In the genomic region with DNA sequence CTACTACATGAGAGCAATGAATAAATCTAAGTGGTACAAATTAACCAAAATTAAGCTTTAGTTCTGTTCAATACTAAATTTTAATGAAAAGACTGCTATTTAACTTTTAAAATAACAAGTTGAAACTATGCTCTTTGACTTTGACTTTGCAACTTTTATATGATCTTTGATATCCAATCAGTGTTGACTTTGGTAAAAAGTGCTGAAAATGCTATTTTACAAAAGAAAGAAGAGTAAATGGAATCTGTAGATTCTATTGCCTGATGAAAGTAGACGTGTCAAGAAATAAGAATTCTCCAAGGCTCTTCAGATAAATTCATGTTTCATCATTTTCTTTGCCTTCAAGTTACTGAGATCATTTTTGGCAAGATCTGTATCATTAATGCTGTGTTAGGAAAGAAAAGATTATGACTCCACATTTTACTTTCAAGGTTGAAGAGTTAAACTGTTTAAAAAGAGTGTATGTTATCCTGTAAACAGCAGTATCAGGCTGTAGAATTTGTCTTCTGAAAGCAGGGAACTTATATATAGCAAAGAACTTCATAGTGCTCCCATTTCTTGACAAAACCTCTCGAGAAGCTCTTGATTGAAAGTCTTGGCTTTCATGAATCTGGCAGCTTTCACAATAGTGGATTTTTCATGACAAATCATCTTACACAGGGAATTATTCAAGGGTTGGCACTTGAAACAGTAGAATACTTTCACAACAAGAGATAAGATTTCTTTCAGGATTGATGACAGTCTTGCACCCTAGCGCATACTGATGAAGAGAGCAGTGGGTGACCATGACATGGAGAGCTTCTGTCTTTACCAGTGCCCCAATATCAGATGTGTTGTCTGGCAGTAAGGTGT, we compare ENCODE assay signal across 23 cellular contexts.
DNase-seq lines count a peak whose midpoint lies in the region; ATAC-seq and TF ChIP-seq lines count a peak whose summit lies in the region.
"Had no signal": no experiment of that assay in that cellular context is flagged by ENCODE, and none has a peak within 500 bp of the region (broad histone marks: within the 10 kb centered on the region; RNA-seq: fewer than 3 reads in every experiment).

No MANE protein-coding gene starts in this region.

- intact Hi-C loops in sigmoid colon (cut with DNase I) = no loop called here

- no peak overlapping the region for H3K4me3 Mint-ChIP-seq in GM23338
- H3K4me3 Mint-ChIP-seq: T-helper 2 cell treated with Interferon-gamma antibody and Interleukin-4, amounts not matched to agents 5 μg/mL and 100 μg/mL, for 36 hours had no signal

- H3K27me3 Mint-ChIP-seq in GM23338 (ENCODE audit: insufficient read depth, low read depth, poor library complexity) = no peaks in the 10 kb centered on the region

- H3K4me1 Mint-ChIP-seq in GM23338 = peaks cover 47% of the 10 kb centered on the region

- H2BK12ac ChIP-seq in mesenchymal stem cell (ENCODE audit: low read length in 2 of 2) = no peak overlapping the region

- H3K27ac Mint-ChIP-seq in GM23338 = 0 out of 2 replicates have a peak overlapping the region, but pooled peaks have one; percentile 56
- H3K27ac Mint-ChIP-seq: T-helper 2 cell treated with Interferon-gamma antibody and Interleukin-4, amounts not matched to agents 5 μg/mL and 100 μg/mL, for 36 hours had no signal

- H3K79me2 ChIP-seq in ACC112 (ENCODE audit: control insufficient read depth, insufficient read depth, low read length, unreplicated experiment) (peaks cover 12% of the 10 kb centered on the region), GM23338 (replicated peaks; ENCODE audit: insufficient read depth) (peaks cover 13% of the 10 kb centered on the region), smooth muscle cell (ENCODE audit: low read depth) (peaks cover 49% of the 10 kb centered on the region)

- TF ChIP-seq POLR2A in sigmoid colon (IDR thresholded peaks at IDR 0.05) = no peak

- H3K9me3 Mint-ChIP-seq in GM23338 = no peaks in the 10 kb centered on the region
- H3K9me3 Mint-ChIP-seq: T-helper 2 cell treated with Interferon-gamma antibody and Interleukin-4, amounts not matched to agents 5 μg/mL and 100 μg/mL, for 36 hours had no signal

- no peak overlapping the region for H3K18ac ChIP-seq in mesenchymal stem cell (ENCODE audit: low read depth in 1 of 2, low read length in 2 of 2)

- no peak for ATAC-seq in GM23338
- ATAC-seq: GM12878, mucosa of descending colon had no signal

- H3K4me3 ChIP-seq in ACC112 (ENCODE audit: low read depth, low read length) (no peak overlapping the region), GM23338 (no peak overlapping the region), mesenchymal stem cell (ENCODE audit: insufficient read depth in 1 of 2, low read depth in 1 of 2, low read length in 2 of 2) (peak overlapping the region in 1 of 2 experiments; percentile 45), sigmoid colon (no peak overlapping the region), WERI-Rb-1 (ENCODE audit: low read depth, low read length) (no peak overlapping the region), smooth muscle cell (no peak overlapping the region)
- H3K4me3 ChIP-seq: dorsolateral prefrontal cortex, GM12878, heart left ventricle, mucosa of descending colon, suprapubic skin had no signal

- H2BK5ac ChIP-seq in mesenchymal stem cell (ENCODE audit: low read depth, low read length, poor library complexity, severe bottlenecking) = no peak overlapping the region

- H4K20me1 ChIP-seq in GM23338 (replicated peaks; ENCODE audit: insufficient read depth) (no peaks in the 10 kb centered on the region; the same call in 1 of the 2 replicates), smooth muscle cell (ENCODE audit: low read depth) (peaks cover 99% of the 10 kb centered on the region)

- H3K27me3 ChIP-seq in ACC112 (ENCODE audit: insufficient read depth, low read length) (no peaks in the 10 kb centered on the region), GM23338 (ENCODE audit: insufficient read depth) (no peaks in the 10 kb centered on the region), mesenchymal stem cell (ENCODE audit: control insufficient read depth in 1 of 2, insufficient read depth in 1 of 2, low read length in 2 of 2) (no peaks in the 10 kb centered on the region), sigmoid colon (no peaks in the 10 kb centered on the region), WERI-Rb-1 (ENCODE audit: insufficient read depth, low read depth, severe bottlenecking) (no peaks in the 10 kb centered on the region), smooth muscle cell (ENCODE audit: low read depth) (no peaks in the 10 kb centered on the region)
- H3K27me3 ChIP-seq: dorsolateral prefrontal cortex, heart left ventricle, suprapubic skin had no signal

- H3K4me2 ChIP-seq in GM23338 = no peak overlapping the region
- no peak overlapping the region for H3K4me2 ChIP-seq in mesenchymal stem cell (ENCODE audit: low read length, poor library complexity, severe bottlenecking)
- no peak overlapping the region for H3K4me2 ChIP-seq in smooth muscle cell

- no peak overlapping the region for H4K8ac ChIP-seq in mesenchymal stem cell (ENCODE audit: low read length)

- no peak for DNase-seq in GM23338 (ENCODE audit: low spot score)
- DNase-seq in fibroblast of gingiva (ENCODE audit: low read depth) = peak; percentile 25
- peak; percentile 56 for DNase-seq in mesenchymal stem cell
- no peak for DNase-seq in sigmoid colon
- DNase-seq in WERI-Rb-1 = no peak
- no peak for DNase-seq in activated CD4-positive, CD25-positive, alpha-beta regulatory T cell (lab: John Stamatoyannopoulos, UW)
- no peak for DNase-seq in smooth muscle cell (lab: John Stamatoyannopoulos, UW; ENCODE audit: unreplicated experiment)
- DNase-seq: activated CD8-positive, alpha-beta memory T cell treated with anti-CD3 and anti-CD28 coated beads, Interleukin-2, amount 50 U/mL, for 4 hours; activated gamma-delta T cell; Calu3; dorsolateral prefrontal cortex; erythroblast; heart left ventricle; islet precursor cell; MM.1S; mucosa of descending colon; NCI-H2081; NCI-H69; OCI-M1 had no signal

- H3K23ac ChIP-seq in mesenchymal stem cell (ENCODE audit: low read length in 2 of 2) = no peak overlapping the region

- no peaks in the 10 kb centered on the region for H3F3A ChIP-seq in GM23338 (replicated peaks; ENCODE audit: low read depth)
- peaks cover 11% of the 10 kb centered on the region for H3F3A ChIP-seq in smooth muscle cell (ENCODE audit: low read depth)

- WGBS in mesenchymal stem cell = 82% methylated on average over 2 of the region's 3 CpGs
- 90 to 95% methylated on average over 3 of the region's 3 CpGs for WGBS in sigmoid colon, 2 donors
- 93% methylated on average over 3 of the region's 3 CpGs for WGBS in smooth muscle cell (ENCODE audit: low lambda C conversion rate)

- no peak overlapping the region for H2BK15ac ChIP-seq in mesenchymal stem cell (ENCODE audit: low read depth, poor library complexity, severe bottlenecking)

- H2AK5ac ChIP-seq in mesenchymal stem cell (ENCODE audit: low read length, severe bottlenecking) = no peak overlapping the region

- no peak overlapping the region for H3K4ac ChIP-seq in mesenchymal stem cell (ENCODE audit: low read depth in 1 of 2, low read length in 2 of 2)

- no peak overlapping the region for H2BK120ac ChIP-seq in mesenchymal stem cell (ENCODE audit: low read depth, low read length)

- H3K9me2 ChIP-seq in GM23338 (ENCODE audit: insufficient read depth) = no peaks in the 10 kb centered on the region

- H3K79me1 ChIP-seq in mesenchymal stem cell (replicated peaks; ENCODE audit: low read length, poor library complexity, severe bottlenecking) = peaks cover 5% of the 10 kb centered on the region

- H3K4me1 ChIP-seq in ACC112 (ENCODE audit: control insufficient read depth, insufficient read depth, low read length, unreplicated experiment) = peaks cover 56% of the 10 kb centered on the region
- H3K4me1 ChIP-seq in GM23338 (ENCODE audit: insufficient read depth) = peaks cover 41% of the 10 kb centered on the region
- H3K4me1 ChIP-seq in mesenchymal stem cell (ENCODE audit: control insufficient read depth, insufficient read depth, low read depth, low read length) = no peaks in the 10 kb centered on the region
- H3K4me1 ChIP-seq in sigmoid colon = peaks cover 0 to 30% (median 13%) of the 10 kb centered on the region in 4 donors
- H3K4me1 ChIP-seq in smooth muscle cell (ENCODE audit: low read depth) = peaks cover 12% of the 10 kb centered on the region

- H3K9me3 ChIP-seq in mesenchymal stem cell (ENCODE audit: control insufficient read depth, low read length) (no peaks in the 10 kb centered on the region), sigmoid colon (no peaks in the 10 kb centered on the region), WERI-Rb-1 (ENCODE audit: severe bottlenecking) (no peaks in the 10 kb centered on the region), smooth muscle cell (replicated peaks; ENCODE audit: low read depth) (no peaks in the 10 kb centered on the region)
- H3K9me3 ChIP-seq: heart left ventricle, mucosa of descending colon, suprapubic skin had no signal

- H4K91ac ChIP-seq in mesenchymal stem cell (ENCODE audit: low read length) = no peak overlapping the region

- H3K27ac ChIP-seq in ACC112 (ENCODE audit: low read depth, low read length) (peak overlapping the region; percentile 29), GM23338 (ENCODE audit: low read depth) (peak overlapping the region; percentile 9; the same call in 1 of the 2 replicates), mesenchymal stem cell (ENCODE audit: low read length, poor library complexity, severe bottlenecking) (no peak overlapping the region), sigmoid colon (no peak overlapping the region), WERI-Rb-1 (no peak overlapping the region), smooth muscle cell (ENCODE audit: low read depth) (no peak overlapping the region)
- H3K27ac ChIP-seq: dorsolateral prefrontal cortex, heart left ventricle, suprapubic skin had no signal

- TF ChIP-seq CTCF in GM23338 (conservative IDR thresholded peaks at IDR 0.05; ENCODE audit: low read depth in 2 of 2) (no peak), sigmoid colon (IDR thresholded peaks at IDR 0.05) (no peak), WERI-Rb-1 (IDR thresholded peaks at IDR 0.05; ENCODE audit: low read depth, low read length) (no peak), smooth muscle cell (IDR thresholded peaks at IDR 0.05; ENCODE audit: borderline replicate concordance, insufficient read depth, poor library complexity, severe bottlenecking) (no peak)

- H3K14ac ChIP-seq in mesenchymal stem cell (ENCODE audit: low read length in 2 of 2) = no peak overlapping the region

- H3K9ac ChIP-seq in mesenchymal stem cell (ENCODE audit: low read length) (peak overlapping the region; percentile 74), smooth muscle cell (ENCODE audit: low read depth) (no peak overlapping the region)

- peaks cover 19% of the 10 kb centered on the region; the same call in 2 of the 3 replicates for H3K36me3 Mint-ChIP-seq in GM23338 (ENCODE audit: low read depth)

- no peak for TF ChIP-seq EP300 in sigmoid colon (IDR thresholded peaks at IDR 0.05)

- peaks cover 5% of the 10 kb centered on the region; the same call in 1 of the 2 replicates for H3K36me3 ChIP-seq in ACC112 (ENCODE audit: insufficient read depth, low read length)
- no peaks in the 10 kb centered on the region for H3K36me3 ChIP-seq in GM23338 (ENCODE audit: insufficient read depth)
- peaks cover 0 to 42% of the 10 kb centered on the region in 2 experiments for H3K36me3 ChIP-seq in mesenchymal stem cell (ENCODE audit: control insufficient read depth in 1 of 2, insufficient read depth in 2 of 2, low read depth in 1 of 2, low read length in 2 of 2)
- H3K36me3 ChIP-seq in sigmoid colon = peaks cover 0 to 22% (median 2%) of the 10 kb centered on the region in 4 donors
- peaks cover 13% of the 10 kb centered on the region for H3K36me3 ChIP-seq in WERI-Rb-1
- peaks cover 12% of the 10 kb centered on the region for H3K36me3 ChIP-seq in smooth muscle cell (ENCODE audit: low read depth)

- no peak overlapping the region for H2AFZ ChIP-seq in ACC112 (ENCODE audit: low read length, unreplicated experiment)
- H2AFZ ChIP-seq in GM23338 = no peak overlapping the region
- H2AFZ ChIP-seq in mesenchymal stem cell (ENCODE audit: low read depth, low read length) = no peak overlapping the region
- no peak overlapping the region for H2AFZ ChIP-seq in smooth muscle cell (ENCODE audit: low read depth)

Comparison
In these comparisons a context has a peak if more than half of its experiments do, and no peak if none do; other contexts are left out.
1. H3K27ac ChIP-seq: peak in ACC112 (single experiment) and GM23338 (single experiment); none in mesenchymal stem cell (single experiment), sigmoid colon (0 of 4), WERI-Rb-1 (single experiment) and smooth muscle cell (single experiment).
2. DNase-seq: peak in fibroblast of gingiva (single experiment) and mesenchymal stem cell (single experiment); none in GM23338 (single experiment), sigmoid colon (single experiment), WERI-Rb-1 (single experiment), activated CD4-positive, CD25-positive, alpha-beta regulatory T cell (0 of 4) and smooth muscle cell (single experiment).